ENCODE assay signal across 1 cellular context in the genomic region with DNA sequence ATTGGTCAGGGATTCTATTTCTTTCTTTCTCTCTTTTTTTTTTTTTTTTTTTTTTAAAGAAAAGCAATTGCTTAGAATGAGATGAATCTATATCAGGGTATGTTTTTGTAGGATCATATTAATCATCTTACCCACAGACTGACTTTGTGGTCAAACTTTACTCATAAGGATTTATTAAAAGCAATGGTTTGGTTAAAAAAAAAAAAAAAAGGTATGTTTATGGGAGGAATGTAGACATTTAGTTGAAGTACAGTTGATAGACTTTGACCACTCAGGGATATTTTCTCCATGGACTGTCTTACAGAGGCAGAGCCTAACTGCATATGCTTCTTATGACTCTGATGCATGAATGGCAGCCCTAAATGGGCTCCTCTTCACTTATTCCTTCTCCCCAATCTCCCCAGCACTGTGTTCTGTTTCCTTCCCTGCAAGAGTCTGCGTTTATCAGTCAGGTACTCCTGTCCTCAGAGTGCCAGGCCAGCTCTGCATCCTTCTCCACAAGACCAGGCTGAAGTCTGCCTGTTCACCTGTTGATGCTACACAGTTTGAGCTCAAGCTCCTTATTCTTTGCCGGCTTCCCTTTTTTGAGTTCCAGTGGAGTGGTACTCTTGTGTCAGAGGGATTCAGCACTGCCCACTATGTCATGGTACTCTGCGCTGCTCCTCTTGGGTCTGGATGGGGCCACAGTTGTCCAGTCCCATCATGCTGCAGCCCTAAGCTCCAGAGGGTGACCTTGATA.
TF ChIP-seq lines count a peak whose summit lies in the region.

No MANE protein-coding gene starts in this region.

TF ChIP-seq in IMR-90, 13 proteins besides CTCF, POLR2A, EP300 and RAD21 (continued from another document):
- TF ChIP-seq CEBPB (IDR thresholded peaks at IDR 0.05; ENCODE audit: low read depth, low read length) (no peak), FOS (IDR thresholded peaks at IDR 0.05; ENCODE audit: low read depth, low read length) (no peak), BHLHE40 (IDR thresholded peaks at IDR 0.05; ENCODE audit: low read depth, low read length) (no peak), NFE2L2 (IDR thresholded peaks at IDR 0.05; ENCODE audit: low read depth, low read length) (no peak), RCOR1 (IDR thresholded peaks at IDR 0.05; ENCODE audit: insufficient replicate concordance, low read length) (no peak), MAFK (IDR thresholded peaks at IDR 0.05; ENCODE audit: low read depth, low read length) (no peak), CHD1 (IDR thresholded peaks at IDR 0.05; ENCODE audit: low read depth, low read length) (no peak)
- TF ChIP-seq, protein P1, sequence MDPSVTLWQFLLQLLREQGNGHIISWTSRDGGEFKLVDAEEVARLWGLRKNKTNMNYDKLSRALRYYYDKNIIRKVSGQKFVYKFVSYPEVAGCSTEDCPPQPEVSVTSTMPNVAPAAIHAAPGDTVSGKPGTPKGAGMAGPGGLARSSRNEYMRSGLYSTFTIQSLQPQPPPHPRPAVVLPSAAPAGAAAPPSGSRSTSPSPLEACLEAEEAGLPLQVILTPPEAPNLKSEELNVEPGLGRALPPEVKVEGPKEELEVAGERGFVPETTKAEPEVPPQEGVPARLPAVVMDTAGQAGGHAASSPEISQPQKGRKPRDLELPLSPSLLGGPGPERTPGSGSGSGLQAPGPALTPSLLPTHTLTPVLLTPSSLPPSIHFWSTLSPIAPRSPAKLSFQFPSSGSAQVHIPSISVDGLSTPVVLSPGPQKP (IDR thresholded peaks at IDR 0.05; ENCODE audit: borderline replicate concordance, low read depth, low read length): no peak
- TF ChIP-seq, protein P2, sequence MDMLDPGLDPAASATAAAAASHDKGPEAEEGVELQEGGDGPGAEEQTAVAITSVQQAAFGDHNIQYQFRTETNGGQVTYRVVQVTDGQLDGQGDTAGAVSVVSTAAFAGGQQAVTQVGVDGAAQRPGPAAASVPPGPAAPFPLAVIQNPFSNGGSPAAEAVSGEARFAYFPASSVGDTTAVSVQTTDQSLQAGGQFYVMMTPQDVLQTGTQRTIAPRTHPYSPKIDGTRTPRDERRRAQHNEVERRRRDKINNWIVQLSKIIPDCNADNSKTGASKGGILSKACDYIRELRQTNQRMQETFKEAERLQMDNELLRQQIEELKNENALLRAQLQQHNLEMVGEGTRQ (IDR thresholded peaks at IDR 0.05; ENCODE audit: low read depth, low read length): no peak
